In genomic region chr16:52004343-52004742, GRCh38 we compare ENCODE assay signal across 10 cellular contexts.
A peak's percentile ranks its signal among the peaks of the same experiment; 100 is the strongest.
ATAC-seq and TF ChIP-seq lines count a peak whose summit lies in the region.
"Had no signal": no experiment of that assay in that cellular context is flagged by ENCODE, and none has a peak within 500 bp of the region (broad histone marks: within the 10 kb centered on the region; RNA-seq: fewer than 3 reads in every experiment).

No MANE protein-coding gene starts in this region.

- no peaks in the 10 kb centered on the region for H3K9me2 ChIP-seq in neural cell (ENCODE audit: insufficient read depth, low read length)

- H3K36me3 ChIP-seq in neural cell (ENCODE audit: insufficient read depth, low read length) = no peaks in the 10 kb centered on the region
- H3K36me3 ChIP-seq: BE2C; BLaER1; BLaER1 treated with 17β-estradiol and CSF1 and Interleukin-3, amounts not matched to agents 10 nM and 100 nM had no signal

- H3K79me2 ChIP-seq in neural cell (replicated peaks; ENCODE audit: insufficient read depth, low read length) = no peaks in the 10 kb centered on the region

- H3K27me3 ChIP-seq in neural cell (ENCODE audit: insufficient read depth, low read depth, low read length) = no peaks in the 10 kb centered on the region
- H3K27me3 ChIP-seq: BE2C; BLaER1; BLaER1 treated with 17β-estradiol and CSF1 and Interleukin-3, amounts not matched to agents 10 nM and 100 nM had no signal

- H3K4me2 ChIP-seq in neural cell (ENCODE audit: low read length) = no peak overlapping the region
- H3K4me2 ChIP-seq: A549; BLaER1; BLaER1 treated with 17β-estradiol and CSF1 and Interleukin-3, amounts not matched to agents 10 nM and 100 nM had no signal

- no peak for TF ChIP-seq RAD21 in neural cell (conservative IDR thresholded peaks at IDR 0.05)

- H4K20me1 ChIP-seq in neural cell (ENCODE audit: insufficient read depth) = no peaks in the 10 kb centered on the region
- H4K20me1 ChIP-seq: BLaER1; BLaER1 treated with 17β-estradiol and CSF1 and Interleukin-3, amounts not matched to agents 10 nM and 100 nM had no signal

- no peak overlapping the region for H2AFZ ChIP-seq in neural cell (ENCODE audit: low read depth, low read length)

- H3K27ac ChIP-seq in neural cell (ENCODE audit: low read length) = no peak overlapping the region
- H3K27ac ChIP-seq: 22Rv1; A549; BLaER1; BLaER1 treated with 17β-estradiol and CSF1 and Interleukin-3, amounts not matched to agents 10 nM and 100 nM; C4-2B had no signal

- H3K9me3 ChIP-seq in neural cell (ENCODE audit: low read length) = no peaks in the 10 kb centered on the region
- H3K9me3 ChIP-seq: A549; BE2C; BLaER1; BLaER1 treated with 17β-estradiol and CSF1 and Interleukin-3, amounts not matched to agents 10 nM and 100 nM; Caco-2 had no signal

- no peaks in the 10 kb centered on the region for H3F3A ChIP-seq in neural cell (ENCODE audit: insufficient read depth, low read length, poor library complexity, severe bottlenecking)

- peak overlapping the region; percentile 0 for H3K4me3 ChIP-seq in neural cell (ENCODE audit: low read length)
- H3K4me3 ChIP-seq: A549; BLaER1; BLaER1 treated with 17β-estradiol and CSF1 and Interleukin-3, amounts not matched to agents 10 nM and 100 nM had no signal

- ATAC-seq in GM18909 (IDR thresholded peaks at IDR 0.05; ENCODE audit: poor library complexity, unreplicated experiment) = no peak
- ATAC-seq: A549; CD8-positive, alpha-beta T cell had no signal

- no peak for TF ChIP-seq CTCF in neural cell (IDR thresholded peaks at IDR 0.05; ENCODE audit: poor library complexity, severe bottlenecking)

- TF ChIP-seq EP300 in neural cell (conservative IDR thresholded peaks at IDR 0.05; ENCODE audit: poor library complexity, severe bottlenecking) = peak; percentile 87

- no peak overlapping the region for H3K9ac ChIP-seq in neural cell (ENCODE audit: low read length)
- H3K9ac ChIP-seq: BLaER1; BLaER1 treated with 17β-estradiol and CSF1 and Interleukin-3, amounts not matched to agents 10 nM and 100 nM had no signal

TF ChIP-seq in neural cell, 6 proteins besides CTCF, POLR2A, EP300 and RAD21:
- peak; percentile 72 for TF ChIP-seq POLR2AphosphoS5 (IDR thresholded peaks at IDR 0.05)
- TF ChIP-seq REST (IDR thresholded peaks at IDR 0.05; ENCODE audit: borderline replicate concordance) = no peak
